In genomic region chr4:109735566-109736454, GRCh38 we compare ENCODE assay signal across 17 cellular contexts. TPM values are rescaled to one million over a fixed set of nuclear protein-coding genes. Genes with fewer than 3 reads are reported as not detected.
DNase-seq lines count a peak whose midpoint lies in the region; TF ChIP-seq lines count a peak whose summit lies in the region.
"Had no signal": no experiment of that assay in that cellular context is flagged by ENCODE, and none has a peak within 500 bp of the region (broad histone marks: within the 10 kb centered on the region; RNA-seq: fewer than 3 reads in every experiment).

No MANE protein-coding gene starts in this region.

- intact Hi-C loops in uterus (cut with DNase I; ENCODE audit: low total_unique reads): no loop called here

- H3K27me3 ChIP-seq in uterus: no peaks in the 10 kb centered on the region

- no peak for TF ChIP-seq POLR2A in uterus (IDR thresholded peaks at IDR 0.05)

- H3K9me3 ChIP-seq in uterus: no peaks in the 10 kb centered on the region
- H3K9me3 ChIP-seq: A549 had no signal

- H3K36me3 ChIP-seq in uterus: no peaks in the 10 kb centered on the region

- H3K27ac ChIP-seq in uterus: no peak overlapping the region
- H3K27ac ChIP-seq: A549, C4-2B, SK-N-MC had no signal

- DNase-seq in NCI-H2171 treated with DMSO at 0.1 percent for 48 hours (lab: John Stamatoyannopoulos, UW) (peak; percentile 2), NCI-H2171 (lab: John Stamatoyannopoulos, UW) (no peak), NCI-H82 treated with DMSO at 0.1 percent for 48 hours (lab: John Stamatoyannopoulos, UW; ENCODE audit: unreplicated experiment) (peak; percentile 74), fibroblast of villous mesenchyme (ENCODE audit: low read depth) (peak; percentile 56), retinal pigment epithelial cell (ENCODE audit: low read depth) (peak; percentile 52), MV-4-11 (lab: John Stamatoyannopoulos, UW) (no peak), uterus (no peak)
- no peak for DNase-seq in stimulated activated CD4-positive, alpha-beta T cell treated with anti-CD3 and anti-CD28 coated beads, Interleukin-2, amount 100 ng/mL, for 48 hours
- DNase-seq: activated CD4-positive, alpha-beta T cell treated with anti-CD3 and anti-CD28 coated beads, Interleukin-2, amount 50 U/mL, for 4 hours; activated T-cell treated with anti-CD3 and anti-CD28 coated beads, Interleukin-2, amount 50 U/mL, for 24 hours; cerebellar nuclear complex; KBM-7; occipital lobe; OCI-M1 had no signal

- H3K4me1 ChIP-seq in uterus: no peaks in the 10 kb centered on the region

- no peak overlapping the region for H3K4me3 ChIP-seq in fibroblast of villous mesenchyme (ENCODE audit: low read depth, low read length)
- no peak overlapping the region for H3K4me3 ChIP-seq in retinal pigment epithelial cell (ENCODE audit: low read length)
- H3K4me3 ChIP-seq in uterus: no peak overlapping the region
- H3K4me3 ChIP-seq: A549, SK-N-MC had no signal

- TF ChIP-seq CTCF in fibroblast of villous mesenchyme (IDR thresholded peaks at IDR 0.05; ENCODE audit: insufficient read depth, low read depth, low read length): no peak
- no peak for TF ChIP-seq CTCF in retinal pigment epithelial cell (conservative IDR thresholded peaks at IDR 0.05; ENCODE audit: low read depth, low read length)
- no peak for TF ChIP-seq CTCF in uterus (IDR thresholded peaks at IDR 0.05)

RNA-seq across cellular contexts. Expression of gene PLA2G12A, which starts 5.9 kb away (rescaled TPM):
- total RNA-seq in fibroblast of villous mesenchyme (11.7 and 14.2 TPM in 2 replicates), uterus (10 to 100 TPM; 16.7 to 28.7 (median 25.5) TPM)

RNA-seq across cellular contexts. Expression of gene CASP6, which starts 32.6 kb away (rescaled TPM):
- total RNA-seq in fibroblast of villous mesenchyme: 22.2 and 26.3 TPM in 2 replicates
- total RNA-seq in uterus: 100 to 1,000 TPM in 1 of 4 donors, 10 to 100 TPM in 3; 17.0 to 121 (median 43.7) TPM

Comparison
In these comparisons a context has a peak if more than half of its experiments do, and no peak if none do; other contexts are left out.
1. DNase-seq: peak in NCI-H2171 treated with DMSO at 0.1 percent for 48 hours (single experiment), NCI-H82 treated with DMSO at 0.1 percent for 48 hours (single experiment), fibroblast of villous mesenchyme (single experiment) and retinal pigment epithelial cell (single experiment); none in NCI-H2171 (single experiment), stimulated activated CD4-positive, alpha-beta T cell treated with anti-CD3 and anti-CD28 coated beads, Interleukin-2, amount 100 ng/mL, for 48 hours (0 of 2), MV-4-11 (single experiment) and uterus (0 of 2).